In the genomic region with DNA sequence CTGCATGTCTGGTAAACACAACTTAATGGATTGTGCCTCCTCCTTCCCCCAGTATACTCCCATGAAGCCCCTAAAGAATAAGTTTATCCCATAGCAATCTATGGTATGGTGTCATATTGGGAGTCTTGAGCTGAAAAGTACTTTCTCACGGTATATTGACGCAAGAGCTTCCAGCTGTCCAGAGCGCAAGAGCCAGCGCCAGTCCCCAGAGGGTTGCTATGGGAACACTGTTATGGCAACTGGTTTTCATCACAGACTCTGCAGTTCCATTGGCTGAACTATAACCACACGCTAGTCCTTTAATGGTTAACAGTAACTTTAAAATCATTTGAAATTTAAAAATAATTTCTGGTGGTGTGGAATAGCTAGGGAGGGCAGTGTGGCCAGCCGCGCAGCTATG, we compare ENCODE assay signal across 1 cellular context.
TF ChIP-seq lines count a peak whose summit lies in the region.

No MANE protein-coding gene starts in this region.

TF ChIP-seq in IMR-90, 13 proteins besides CTCF, POLR2A, EP300 and RAD21:
- TF ChIP-seq CHD1 (IDR thresholded peaks at IDR 0.05; ENCODE audit: low read depth, low read length) (no peak), NFE2L2 (IDR thresholded peaks at IDR 0.05; ENCODE audit: low read depth, low read length) (no peak)
- TF ChIP-seq, protein P1, sequence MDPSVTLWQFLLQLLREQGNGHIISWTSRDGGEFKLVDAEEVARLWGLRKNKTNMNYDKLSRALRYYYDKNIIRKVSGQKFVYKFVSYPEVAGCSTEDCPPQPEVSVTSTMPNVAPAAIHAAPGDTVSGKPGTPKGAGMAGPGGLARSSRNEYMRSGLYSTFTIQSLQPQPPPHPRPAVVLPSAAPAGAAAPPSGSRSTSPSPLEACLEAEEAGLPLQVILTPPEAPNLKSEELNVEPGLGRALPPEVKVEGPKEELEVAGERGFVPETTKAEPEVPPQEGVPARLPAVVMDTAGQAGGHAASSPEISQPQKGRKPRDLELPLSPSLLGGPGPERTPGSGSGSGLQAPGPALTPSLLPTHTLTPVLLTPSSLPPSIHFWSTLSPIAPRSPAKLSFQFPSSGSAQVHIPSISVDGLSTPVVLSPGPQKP (IDR thresholded peaks at IDR 0.05; ENCODE audit: borderline replicate concordance, low read depth, low read length): no peak
- TF ChIP-seq, protein P2, sequence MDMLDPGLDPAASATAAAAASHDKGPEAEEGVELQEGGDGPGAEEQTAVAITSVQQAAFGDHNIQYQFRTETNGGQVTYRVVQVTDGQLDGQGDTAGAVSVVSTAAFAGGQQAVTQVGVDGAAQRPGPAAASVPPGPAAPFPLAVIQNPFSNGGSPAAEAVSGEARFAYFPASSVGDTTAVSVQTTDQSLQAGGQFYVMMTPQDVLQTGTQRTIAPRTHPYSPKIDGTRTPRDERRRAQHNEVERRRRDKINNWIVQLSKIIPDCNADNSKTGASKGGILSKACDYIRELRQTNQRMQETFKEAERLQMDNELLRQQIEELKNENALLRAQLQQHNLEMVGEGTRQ (IDR thresholded peaks at IDR 0.05; ENCODE audit: low read depth, low read length): no peak
